In the genomic region with DNA sequence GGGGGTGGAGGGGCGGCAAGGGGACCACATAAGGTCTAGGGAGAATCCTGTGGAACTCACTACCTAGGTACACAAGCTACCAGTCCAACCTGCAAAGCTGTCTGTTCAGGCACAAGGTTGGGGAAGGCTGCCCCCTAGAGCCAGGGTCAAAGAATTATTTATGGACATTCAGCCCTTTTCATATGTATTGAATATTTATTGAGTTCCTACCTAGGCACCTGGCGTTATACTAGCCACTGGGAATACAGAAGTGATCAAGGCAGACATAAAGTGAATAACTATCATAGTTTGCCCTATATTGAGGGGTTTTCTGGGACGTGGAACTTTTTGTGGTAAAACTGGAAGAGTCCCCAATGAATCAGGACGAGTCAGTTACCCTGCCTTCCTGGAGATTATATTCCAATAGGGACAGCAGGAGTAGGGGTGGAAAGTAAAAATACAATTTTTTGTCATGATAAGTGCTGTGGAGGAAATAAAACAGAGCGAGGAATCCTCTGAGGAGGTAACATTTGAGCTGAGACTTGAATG, we compare ENCODE assay signal across 8 cellular contexts. TPM values are rescaled to one million over a fixed set of nuclear protein-coding genes. Genes with fewer than 3 reads are reported as not detected.
A peak's percentile ranks its signal among the peaks of the same experiment; 100 is the strongest.
DNase-seq lines count a peak whose midpoint lies in the region; ATAC-seq and TF ChIP-seq lines count a peak whose summit lies in the region.

No MANE protein-coding gene starts in this region.

- POLR2A ChIA-PET in RWPE1 (lab: Yijun Ruan, JAX; ENCODE audit: low non-redundant PET): interaction anchor here (0.6 kb wide), 1 partner anchor 34 kb away, joined by 3 read pairs; no protein-coding TSS in a partner anchor

- ATAC-seq in HG02678 (IDR thresholded peaks at IDR 0.05; ENCODE audit: unreplicated experiment) (peak; percentile 78), left ventricle myocardium superior (peak; percentile 49), HG03571 (IDR thresholded peaks at IDR 0.05; ENCODE audit: unreplicated experiment) (no peak), HG03520 (IDR thresholded peaks at IDR 0.05; ENCODE audit: unreplicated experiment) (no peak)

- intact Hi-C loops in left ventricle myocardium superior (cut with micrococcal nuclease): loop anchor here (5.0 kb wide), 1 partner anchor 50 kb away; no protein-coding TSS in a partner anchor

- DNase-seq in DMS114 treated with DMSO at 0.1 percent for 48 hours (lab: John Stamatoyannopoulos, UW; ENCODE audit: unreplicated experiment) (peak; percentile 41), RWPE1 (ENCODE audit: low spot score) (peak; percentile 41), left ventricle myocardium superior (no peak)
- DNase-seq in activated naive CD4-positive, alpha-beta T cell (lab: John Stamatoyannopoulos, UW): peak in 3 of 4 experiments; percentile 19 to 60 (median 35)
- DNase-seq in stimulated activated CD4-positive, alpha-beta T cell treated with anti-CD3 and anti-CD28 coated beads, Interleukin-1b, Interleukin-23, amount 100 ng/mL, for 4 hours (ENCODE audit: low read depth in 2 of 2): peak; percentile 59 to 66

- TF ChIP-seq CTCF in RWPE1 (conservative IDR thresholded peaks at IDR 0.05; ENCODE audit: low read depth): peak; percentile 16; the same call in 1 of the 2 replicates

- CTCF ChIA-PET in RWPE1 (lab: Yijun Ruan, JAX): interaction anchor here (0.5 to 6.1 kb wide), 15 partner anchors 8 to 128 kb away, joined by 3 to 101 read pairs (median 5); partner anchors contain the start of gene RAPGEF3

- no peak overlapping the region; the same call in 1 of the 2 replicates for H3K27ac ChIP-seq in RWPE1

RNA-seq across cellular contexts. Expression of gene SLC48A1, which starts 5.8 kb away (rescaled TPM):
- 23.7 TPM for total RNA-seq in left ventricle myocardium superior

RNA-seq across cellular contexts. Expression of gene RAPGEF3, which starts 8.6 kb away (rescaled TPM):
- total RNA-seq in left ventricle myocardium superior: 37.6 TPM

RNA-seq across cellular contexts. Expression of gene ENDOU, which starts 42.0 kb away (rescaled TPM):
- 0.30 TPM for total RNA-seq in left ventricle myocardium superior

RNA-seq across cellular contexts. Expression of gene HDAC7, which starts 52.4 kb away (rescaled TPM):
- total RNA-seq in left ventricle myocardium superior: 35.4 TPM

Comparison
In these comparisons a context has a peak if more than half of its experiments do, and no peak if none do; other contexts are left out.
1. ATAC-seq: peak in HG02678 (single experiment) and left ventricle myocardium superior (single experiment); none in HG03571 (single experiment) and HG03520 (single experiment).